Comparison of ENCODE assay signal across 16 cellular contexts in the genomic region with DNA sequence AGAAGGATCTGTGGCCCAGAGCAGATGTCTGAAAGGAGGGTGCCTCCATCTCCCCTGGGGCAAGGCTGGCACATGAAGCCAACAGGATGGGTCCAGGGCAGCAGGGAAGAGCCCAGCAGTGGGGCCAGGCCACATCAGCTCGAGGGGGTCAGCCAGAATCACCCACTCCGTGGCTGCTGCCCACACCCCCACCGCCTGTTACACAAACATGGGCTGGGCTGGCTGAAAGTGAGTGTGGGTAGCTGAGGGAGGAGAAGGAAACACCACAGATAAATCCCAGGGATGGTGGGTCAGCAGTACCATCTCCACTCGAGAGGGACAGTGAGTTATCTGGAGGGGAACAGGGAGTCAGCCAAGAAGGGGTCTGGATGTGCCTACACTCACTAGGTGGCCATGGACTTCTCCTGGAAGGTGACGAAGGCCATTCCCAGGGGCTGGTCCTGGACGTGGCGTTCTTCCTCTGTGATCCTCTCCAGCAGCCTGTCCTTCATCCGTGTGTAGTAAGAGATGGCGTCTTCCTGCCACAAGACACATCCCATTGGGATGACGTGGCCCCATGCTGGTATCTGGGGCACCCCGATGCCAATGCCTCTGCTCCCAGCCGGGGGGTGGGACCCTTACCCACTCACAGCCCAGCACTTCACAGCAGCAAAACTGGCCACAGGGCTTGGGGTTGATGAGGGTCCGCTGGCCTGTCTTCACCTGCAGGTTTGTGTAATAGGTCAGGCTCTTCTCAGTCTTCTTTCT. TPM values are rescaled to one million over a fixed set of nuclear protein-coding genes. Genes with fewer than 3 reads are reported as not detected.
"Had no signal": no experiment of that assay in that cellular context is flagged by ENCODE, and none has a peak within 500 bp of the region (broad histone marks: within the 10 kb centered on the region; RNA-seq: fewer than 3 reads in every experiment).

No MANE protein-coding gene starts in this region.

- H3K4me3 Mint-ChIP-seq: naive B cell had no signal

- H3K4me1 ChIP-seq: testis had no signal

- DNase-seq: activated CD4-positive, alpha-beta T cell treated with anti-CD3 and anti-CD28 coated beads for 1 hour; activated CD4-positive, alpha-beta T cell treated with anti-CD3 and anti-CD28 coated beads, Interleukin-2, amount 50 U/mL, for 4 hours; activated gamma-delta T cell; activated T-cell treated with anti-CD3 and anti-CD28 coated beads, Interleukin-2, amount 50 U/mL, for 48 hours; islet precursor cell; naive B cell; stimulated activated CD4-positive, alpha-beta T cell treated with anti-CD3 and anti-CD28 coated beads, Interleukin-15, amount 100 ng/mL, for 24 hours; stimulated activated CD4-positive, alpha-beta T cell treated with anti-CD3 and anti-CD28 coated beads, Interleukin-4, amount 100 ng/mL, for 1 hour; stimulated activated naive CD4-positive, alpha-beta T cell treated with Interleukin-2 at 50 U/mL for 16 hours; T-helper 1 cell; testis; upper lobe of right lung had no signal

- H3K9me3 Mint-ChIP-seq: naive B cell had no signal

- H3K27ac ChIP-seq: cardiac muscle cell, SK-N-MC, testis, upper lobe of right lung, VCaP had no signal

- H3K27me3 Mint-ChIP-seq: naive B cell had no signal

- H3K4me3 ChIP-seq: cardiac muscle cell, SK-N-MC, testis, upper lobe of right lung had no signal

- H3K9me3 ChIP-seq: testis, upper lobe of right lung had no signal

- ATAC-seq: left lobe of liver, upper lobe of right lung had no signal

- H3K27me3 ChIP-seq: cardiac muscle cell, testis, upper lobe of right lung had no signal

RNA-seq across cellular contexts. Expression of a gene that starts 26.9 kb away (rescaled TPM):
- polyA plus RNA-seq: cardiac muscle cell had no signal
